Comparison of ENCODE assay signal across 8 cellular contexts in the genomic region with DNA sequence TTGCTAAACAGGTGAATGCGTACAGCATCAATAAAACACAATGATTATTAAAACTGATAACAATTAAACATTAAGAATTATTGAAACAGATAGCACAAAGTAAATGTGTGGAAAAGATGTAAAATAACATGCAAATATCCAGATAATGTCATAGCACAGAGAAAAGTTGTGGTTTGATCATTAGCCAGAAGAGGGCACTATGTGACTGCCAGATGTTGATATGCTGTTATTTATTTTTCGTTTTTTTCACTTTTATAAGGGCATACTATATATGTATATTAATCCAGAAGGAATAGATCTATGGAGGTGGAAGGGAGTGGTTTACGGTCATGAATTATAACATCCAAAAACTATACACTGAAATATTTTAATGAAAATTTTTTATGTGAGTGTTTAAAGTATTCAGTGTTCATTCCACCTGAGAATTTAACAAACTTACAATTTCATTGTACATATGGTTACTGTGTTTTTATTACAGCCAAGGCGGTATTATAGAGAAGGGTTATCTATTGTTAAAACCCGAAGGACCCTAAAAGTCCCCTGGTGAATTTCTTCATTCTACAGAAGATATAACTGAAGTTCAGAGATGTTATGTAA.
DNase-seq lines count a peak whose midpoint lies in the region; ATAC-seq and TF ChIP-seq lines count a peak whose summit lies in the region.

No MANE protein-coding gene starts in this region.

- H3K27me3 Mint-ChIP-seq in natural killer cell (ENCODE audit: low read depth in 2 of 2): peaks cover 0 to 7% of the 10 kb centered on the region in 2 donors
- H3K27me3 Mint-ChIP-seq in natural killer cell treated with Interleukin-12 subunit alpha and Interleukin-12 subunit beta and Interleukin-15 and Interleukin-18, amount 100 ng/mL, for 72 hours: peaks cover 0 to 3% of the 10 kb centered on the region in 2 donors

- TF ChIP-seq CTCF in natural killer cell (IDR thresholded peaks at IDR 0.05) (peak; percentile 24), astrocyte of the cerebellum (IDR thresholded peaks at IDR 0.05; ENCODE audit: low read depth, low read length, missing control alignments) (peak; percentile 45), left lung (IDR thresholded peaks at IDR 0.05) (peak; percentile 38 to 61)

- intact Hi-C loops in natural killer cell (cut with micrococcal nuclease) (loop anchor here (5.0 to 10.0 kb wide), 2 partner anchors 311 to 992 kb away; no protein-coding TSS in a partner anchor), left lung (cut with DNase I) (loop anchor here in 1 of 2 donors (5.0 kb wide), 1 partner anchor 306 kb away; no protein-coding TSS in a partner anchor)

- H3K27me3 ChIP-seq in left lung: no peaks in the 10 kb centered on the region

- H3K9me3 ChIP-seq in left lung: no peaks in the 10 kb centered on the region

- ATAC-seq in natural killer cell (no peak), left lung (peak; percentile 60), HG02571 (IDR thresholded peaks at IDR 0.05; ENCODE audit: unreplicated experiment) (no peak)
- ATAC-seq in natural killer cell treated with Interleukin-12 subunit alpha and Interleukin-12 subunit beta and Interleukin-15 and Interleukin-18, amount 100 ng/mL, for 72 hours: no peak

- H3K36me3 ChIP-seq in left lung: no peaks in the 10 kb centered on the region

- no peaks in the 10 kb centered on the region for H3K4me1 ChIP-seq in left lung

- no peaks in the 10 kb centered on the region for H3K9me3 Mint-ChIP-seq in natural killer cell
- H3K9me3 Mint-ChIP-seq in natural killer cell treated with Interleukin-12 subunit alpha and Interleukin-12 subunit beta and Interleukin-15 and Interleukin-18, amount 100 ng/mL, for 72 hours: no peaks in the 10 kb centered on the region

- no peak overlapping the region for H3K27ac Mint-ChIP-seq in natural killer cell
- H3K27ac Mint-ChIP-seq in natural killer cell treated with Interleukin-12 subunit alpha and Interleukin-12 subunit beta and Interleukin-15 and Interleukin-18, amount 100 ng/mL, for 72 hours: no peak overlapping the region

- no peaks in the 10 kb centered on the region for H3K4me1 Mint-ChIP-seq in natural killer cell
- H3K4me1 Mint-ChIP-seq in natural killer cell treated with Interleukin-12 subunit alpha and Interleukin-12 subunit beta and Interleukin-15 and Interleukin-18, amount 100 ng/mL, for 72 hours (ENCODE audit: low read depth in 2 of 2): no peaks in the 10 kb centered on the region

- H3K36me3 Mint-ChIP-seq in natural killer cell: no peaks in the 10 kb centered on the region
- no peaks in the 10 kb centered on the region for H3K36me3 Mint-ChIP-seq in natural killer cell treated with Interleukin-12 subunit alpha and Interleukin-12 subunit beta and Interleukin-15 and Interleukin-18, amount 100 ng/mL, for 72 hours

- no peak for DNase-seq in natural killer cell
- no peak for DNase-seq in natural killer cell treated with Interleukin-12 subunit alpha and Interleukin-12 subunit beta and Interleukin-15 and Interleukin-18, amount 100 ng/mL, for 72 hours (ENCODE audit: low spot score)
- peak; percentile 42 to 65 for DNase-seq in Kasumi-1 (lab: John Stamatoyannopoulos, UW)
- DNase-seq in astrocyte of the cerebellum (ENCODE audit: low read depth): peak; percentile 29
- no peak for DNase-seq in left lung
- no peak for DNase-seq in activated CD8-positive, alpha-beta memory T cell treated with anti-CD3 and anti-CD28 coated beads, Interleukin-2, amount 50 U/mL, for 48 hours
- no peak for DNase-seq in activated CD4-positive, alpha-beta T cell treated with anti-CD3 and anti-CD28 coated beads, Interleukin-2, amount 50 U/mL, for 1 hour

- H3K4me3 ChIP-seq in astrocyte of the cerebellum (ENCODE audit: low read depth, low read length) (no peak overlapping the region), left lung (peak overlapping the region in 1 of 2 donors; percentile 1)

- H3K4me3 Mint-ChIP-seq in natural killer cell: no peak overlapping the region
- H3K4me3 Mint-ChIP-seq in natural killer cell treated with Interleukin-12 subunit alpha and Interleukin-12 subunit beta and Interleukin-15 and Interleukin-18, amount 100 ng/mL, for 72 hours: no peak overlapping the region

- H3K27ac ChIP-seq in left lung: no peak overlapping the region

- in situ Hi-C loops in astrocyte of the cerebellum (cut with HindIII; ENCODE audit: low sequenced_read_pairs): no loop called here

Comparison
In these comparisons a context has a peak if more than half of its experiments do, and no peak if none do; other contexts are left out.
1. DNase-seq: peak in Kasumi-1 (2 of 2) and astrocyte of the cerebellum (single experiment); none in natural killer cell (single experiment), natural killer cell treated with Interleukin-12 subunit alpha and Interleukin-12 subunit beta and Interleukin-15 and Interleukin-18, amount 100 ng/mL, for 72 hours (single experiment), left lung (0 of 2), activated CD8-positive, alpha-beta memory T cell treated with anti-CD3 and anti-CD28 coated beads, Interleukin-2, amount 50 U/mL, for 48 hours (single experiment) and activated CD4-positive, alpha-beta T cell treated with anti-CD3 and anti-CD28 coated beads, Interleukin-2, amount 50 U/mL, for 1 hour (single experiment).
2. Peak in every context shown above with its lines, with median percentiles within 50 percentile points of each other: CTCF ChIP-seq.